Comparison of ENCODE assay signal across 1 cellular context in genomic region chrX:49838374-49838773, GRCh38.
TF ChIP-seq lines count a peak whose summit lies in the region.

No MANE protein-coding gene starts in this region.

TF ChIP-seq in WTC11, 78 proteins besides CTCF, POLR2A, EP300 and RAD21 (continued from another document):
- TF ChIP-seq ZNF425 (CRISPR knock-in tag; conservative IDR thresholded peaks at IDR 0.05): no peak
- TF ChIP-seq MYBL2 (CRISPR knock-in tag; IDR thresholded peaks at IDR 0.05): no peak
- TF ChIP-seq, protein P1, sequence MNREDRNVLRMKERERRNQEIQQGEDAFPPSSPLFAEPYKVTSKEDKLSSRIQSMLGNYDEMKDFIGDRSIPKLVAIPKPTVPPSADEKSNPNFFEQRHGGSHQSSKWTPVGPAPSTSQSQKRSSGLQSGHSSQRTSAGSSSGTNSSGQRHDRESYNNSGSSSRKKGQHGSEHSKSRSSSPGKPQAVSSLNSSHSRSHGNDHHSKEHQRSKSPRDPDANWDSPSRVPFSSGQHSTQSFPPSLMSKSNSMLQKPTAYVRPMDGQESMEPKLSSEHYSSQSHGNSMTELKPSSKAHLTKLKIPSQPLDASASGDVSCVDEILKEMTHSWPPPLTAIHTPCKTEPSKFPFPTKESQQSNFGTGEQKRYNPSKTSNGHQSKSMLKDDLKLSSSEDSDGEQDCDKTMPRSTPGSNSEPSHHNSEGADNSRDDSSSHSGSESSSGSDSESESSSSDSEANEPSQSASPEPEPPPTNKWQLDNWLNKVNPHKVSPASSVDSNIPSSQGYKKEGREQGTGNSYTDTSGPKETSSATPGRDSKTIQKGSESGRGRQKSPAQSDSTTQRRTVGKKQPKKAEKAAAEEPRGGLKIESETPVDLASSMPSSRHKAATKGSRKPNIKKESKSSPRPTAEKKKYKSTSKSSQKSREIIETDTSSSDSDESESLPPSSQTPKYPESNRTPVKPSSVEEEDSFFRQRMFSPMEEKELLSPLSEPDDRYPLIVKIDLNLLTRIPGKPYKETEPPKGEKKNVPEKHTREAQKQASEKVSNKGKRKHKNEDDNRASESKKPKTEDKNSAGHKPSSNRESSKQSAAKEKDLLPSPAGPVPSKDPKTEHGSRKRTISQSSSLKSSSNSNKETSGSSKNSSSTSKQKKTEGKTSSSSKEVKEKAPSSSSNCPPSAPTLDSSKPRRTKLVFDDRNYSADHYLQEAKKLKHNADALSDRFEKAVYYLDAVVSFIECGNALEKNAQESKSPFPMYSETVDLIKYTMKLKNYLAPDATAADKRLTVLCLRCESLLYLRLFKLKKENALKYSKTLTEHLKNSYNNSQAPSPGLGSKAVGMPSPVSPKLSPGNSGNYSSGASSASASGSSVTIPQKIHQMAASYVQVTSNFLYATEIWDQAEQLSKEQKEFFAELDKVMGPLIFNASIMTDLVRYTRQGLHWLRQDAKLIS (CRISPR knock-in tag; IDR thresholded peaks at IDR 0.05; ENCODE audit: borderline replicate concordance): no peak
- no peak for TF ChIP-seq MXD4 (CRISPR knock-in tag; IDR thresholded peaks at IDR 0.05; ENCODE audit: borderline replicate concordance)
